Comparison of ENCODE assay signal across 15 cellular contexts in the genomic region with DNA sequence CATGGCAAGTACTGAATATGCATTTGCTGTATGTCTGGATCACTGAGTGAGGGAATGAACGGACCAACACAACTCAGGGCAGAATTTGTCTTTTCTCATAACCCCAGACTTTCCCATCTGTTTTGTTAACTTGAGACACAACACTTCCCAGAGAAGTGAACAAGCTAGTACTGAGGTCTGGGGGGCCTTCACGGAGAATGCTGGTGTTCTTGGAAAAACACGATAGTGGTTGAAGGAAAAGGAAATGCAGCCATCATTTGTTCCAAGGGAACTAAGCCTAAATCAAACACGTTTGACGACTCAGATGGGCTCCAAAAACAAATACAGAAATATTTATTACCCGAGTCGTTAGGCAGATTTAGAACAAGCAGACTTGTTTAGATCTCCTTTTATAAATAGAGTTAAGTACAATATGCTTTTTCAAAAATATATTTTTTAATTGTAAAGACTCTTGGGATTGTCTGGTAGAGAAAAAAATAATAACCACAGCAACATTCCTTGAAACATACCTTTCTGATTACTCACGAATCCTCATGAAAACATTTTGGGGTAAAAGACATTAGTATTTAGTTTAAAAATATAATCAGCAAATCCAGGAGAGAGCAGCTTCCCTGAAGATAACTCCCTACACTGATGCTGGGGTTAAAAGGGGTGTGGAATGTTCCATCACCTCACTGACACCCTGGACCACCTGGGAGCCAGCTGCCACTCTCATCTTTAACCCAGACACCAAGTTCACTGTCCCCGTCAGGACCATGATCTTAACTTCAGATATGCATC.
DNase-seq lines count a peak whose midpoint lies in the region; ATAC-seq, FAIRE-seq and TF ChIP-seq lines count a peak whose summit lies in the region.
"Had no signal": no experiment of that assay in that cellular context is flagged by ENCODE, and none has a peak within 500 bp of the region (broad histone marks: within the 10 kb centered on the region; RNA-seq: fewer than 3 reads in every experiment).

No MANE protein-coding gene starts in this region.

- H3K4me3 ChIP-seq in kidney (ENCODE audit: low read length in 2 of 2), result no peak overlapping the region
- no peak overlapping the region for H3K4me3 ChIP-seq in tibial nerve
- H3K4me3 ChIP-seq: A549, psoas muscle had no signal

- FAIRE-seq in kidney (lab: Jason Lieb, UNC), result no peak
- FAIRE-seq: A549, keratinocyte had no signal

- no peaks in the 10 kb centered on the region for H3K27me3 ChIP-seq in tibial nerve

- H3K4me1 Mint-ChIP-seq in activated CD4-positive, alpha-beta T cell treated with anti-CD3 and anti-CD28 coated beads, Interleukin-2, amount 10 ng/mL, durations not matched to agents 24 days and 14 days, result peaks cover 39% of the 10 kb centered on the region
- H3K4me1 Mint-ChIP-seq in activated CD4-positive, alpha-beta T cell treated with anti-CD3 and anti-CD28 coated beads for 36 hours, result peaks cover 20% of the 10 kb centered on the region
- peaks cover 51% of the 10 kb centered on the region for H3K4me1 Mint-ChIP-seq in activated naive CD8-positive, alpha-beta T cell treated with anti-CD3 and anti-CD28 coated beads, Interleukin-2, amount 10 ng/mL, durations not matched to agents 7 days and 5 days

- TF ChIP-seq CTCF in kidney (IDR thresholded peaks at IDR 0.05; ENCODE audit: borderline replicate concordance, extremely low read depth, insufficient read depth), result no peak
- no peak for TF ChIP-seq CTCF in tibial nerve (IDR thresholded peaks at IDR 0.05)

- no peak for TF ChIP-seq POLR2A in tibial nerve (IDR thresholded peaks at IDR 0.05)

- intact Hi-C loops in activated CD4-positive, alpha-beta T cell treated with anti-CD3 and anti-CD28 coated beads, Interleukin-2, amount 10 ng/mL, durations not matched to agents 24 days and 14 days (cut with micrococcal nuclease), result no loop called here
- intact Hi-C loops in activated CD4-positive, alpha-beta T cell treated with anti-CD3 and anti-CD28 coated beads for 36 hours (cut with DNase I, micrococcal nuclease), result no loop called here
- intact Hi-C loops in kidney (cut with DNase I), result no loop called here

- no peak for ATAC-seq in activated CD4-positive, alpha-beta T cell treated with anti-CD3 and anti-CD28 coated beads for 36 hours
- ATAC-seq in activated naive CD8-positive, alpha-beta T cell treated with anti-CD3 and anti-CD28 coated beads, Interleukin-2, amount 10 ng/mL, durations not matched to agents 7 days and 5 days (ENCODE audit: low read depth), result no peak
- no peak for ATAC-seq in HG03139 (IDR thresholded peaks at IDR 0.05; ENCODE audit: unreplicated experiment)
- ATAC-seq: A549, psoas muscle had no signal

- TF ChIP-seq EP300 in tibial nerve (IDR thresholded peaks at IDR 0.05), result no peak

- H3K4me1 ChIP-seq in kidney (ENCODE audit: control insufficient read depth in 1 of 2, insufficient read depth in 1 of 2, low read depth in 1 of 2, low read length in 2 of 2) (no peaks in the 10 kb centered on the region), tibial nerve (peaks cover 0 to 26% (median 2%) of the 10 kb centered on the region in 4 donors)
- H3K4me1 ChIP-seq: A549, psoas muscle had no signal

- no peaks in the 10 kb centered on the region for H3K9me3 ChIP-seq in kidney (ENCODE audit: control insufficient read depth in 1 of 2, low read length in 2 of 2)
- no peaks in the 10 kb centered on the region for H3K9me3 ChIP-seq in tibial nerve
- H3K9me3 ChIP-seq: A549, psoas muscle had no signal

- peak overlapping the region; percentile 71 for H3K27ac Mint-ChIP-seq in activated CD4-positive, alpha-beta T cell treated with anti-CD3 and anti-CD28 coated beads, Interleukin-2, amount 10 ng/mL, durations not matched to agents 24 days and 14 days
- H3K27ac Mint-ChIP-seq in activated CD4-positive, alpha-beta T cell treated with anti-CD3 and anti-CD28 coated beads for 36 hours, result no peak overlapping the region
- H3K27ac Mint-ChIP-seq in activated naive CD8-positive, alpha-beta T cell treated with anti-CD3 and anti-CD28 coated beads, Interleukin-2, amount 10 ng/mL, durations not matched to agents 7 days and 5 days, result peak overlapping the region; percentile 79

- H3K4me3 Mint-ChIP-seq in activated CD4-positive, alpha-beta T cell treated with anti-CD3 and anti-CD28 coated beads, Interleukin-2, amount 10 ng/mL, durations not matched to agents 24 days and 14 days, result peak overlapping the region; percentile 53
- no peak overlapping the region for H3K4me3 Mint-ChIP-seq in activated CD4-positive, alpha-beta T cell treated with anti-CD3 and anti-CD28 coated beads for 36 hours
- H3K4me3 Mint-ChIP-seq in activated naive CD8-positive, alpha-beta T cell treated with anti-CD3 and anti-CD28 coated beads, Interleukin-2, amount 10 ng/mL, durations not matched to agents 7 days and 5 days, result peak overlapping the region; percentile 63

- 47 to 48% methylated on average over 9 of the region's 9 CpGs for WGBS in tibial nerve, 2 donors

- H3K36me3 Mint-ChIP-seq in activated CD4-positive, alpha-beta T cell treated with anti-CD3 and anti-CD28 coated beads, Interleukin-2, amount 10 ng/mL, durations not matched to agents 24 days and 14 days (ENCODE audit: low read depth), result peaks cover 10% of the 10 kb centered on the region
- peaks cover 2% of the 10 kb centered on the region for H3K36me3 Mint-ChIP-seq in activated CD4-positive, alpha-beta T cell treated with anti-CD3 and anti-CD28 coated beads for 36 hours (ENCODE audit: low read depth)
- H3K36me3 Mint-ChIP-seq in activated naive CD8-positive, alpha-beta T cell treated with anti-CD3 and anti-CD28 coated beads, Interleukin-2, amount 10 ng/mL, durations not matched to agents 7 days and 5 days, result peaks cover 38% of the 10 kb centered on the region

- POLR2A ChIA-PET in activated CD4-positive, alpha-beta T cell treated with anti-CD3 and anti-CD28 coated beads for 36 hours (lab: Charles Lee), result no interaction called here
- POLR2A ChIA-PET in activated naive CD8-positive, alpha-beta T cell treated with anti-CD3 and anti-CD28 coated beads, Interleukin-2, amount 10 ng/mL, durations not matched to agents 7 days and 5 days (lab: Charles Lee), result interaction anchor here (2.2 kb wide), 1 partner anchor 52 kb away, joined by 13 read pairs; no protein-coding TSS in a partner anchor

- CTCF ChIA-PET in activated CD4-positive, alpha-beta T cell treated with anti-CD3 and anti-CD28 coated beads for 36 hours (lab: Charles Lee), result interaction anchor here (0.9 kb wide), 2 partner anchors 139 to 363 kb away, joined by 4 to 5 read pairs; no protein-coding TSS in a partner anchor

- DNase-seq in activated CD4-positive, alpha-beta T cell treated with anti-CD3 and anti-CD28 coated beads, Interleukin-2, amount 10 ng/mL, durations not matched to agents 24 days and 14 days, result peak; percentile 45
- no peak for DNase-seq in activated CD4-positive, alpha-beta T cell treated with anti-CD3 and anti-CD28 coated beads for 36 hours
- no peak for DNase-seq in activated naive CD8-positive, alpha-beta T cell treated with anti-CD3 and anti-CD28 coated beads, Interleukin-2, amount 10 ng/mL, durations not matched to agents 7 days and 5 days
- DNase-seq in kidney (no peak), tibial nerve (ENCODE audit: low spot score in 2 of 2) (no peak), NCI-H2171 (lab: John Stamatoyannopoulos, UW) (no peak)
- no peak for DNase-seq in stimulated activated CD4-positive, alpha-beta T cell treated with anti-CD3 and anti-CD28 coated beads, Interleukin-15, amount 100 ng/mL, for 24 hours
- DNase-seq: activated gamma-delta T cell, NCI-H1436, psoas muscle had no signal

- H3K27ac ChIP-seq in kidney (ENCODE audit: low read depth in 2 of 2, low read length in 2 of 2) (peak overlapping the region; percentile 45 to 55), tibial nerve (peak overlapping the region in 3 of 4 donors; percentile 8 to 67 (median 41))
- H3K27ac ChIP-seq: A549, HL-60, psoas muscle, VCaP had no signal

- H3K9me3 Mint-ChIP-seq in activated CD4-positive, alpha-beta T cell treated with anti-CD3 and anti-CD28 coated beads, Interleukin-2, amount 10 ng/mL, durations not matched to agents 24 days and 14 days, result peaks cover 14% of the 10 kb centered on the region
- H3K9me3 Mint-ChIP-seq in activated CD4-positive, alpha-beta T cell treated with anti-CD3 and anti-CD28 coated beads for 36 hours (ENCODE audit: low read depth), result peaks cover 2% of the 10 kb centered on the region
- peaks cover 13% of the 10 kb centered on the region for H3K9me3 Mint-ChIP-seq in activated naive CD8-positive, alpha-beta T cell treated with anti-CD3 and anti-CD28 coated beads, Interleukin-2, amount 10 ng/mL, durations not matched to agents 7 days and 5 days

- no peaks in the 10 kb centered on the region for H3K27me3 Mint-ChIP-seq in activated CD4-positive, alpha-beta T cell treated with anti-CD3 and anti-CD28 coated beads, Interleukin-2, amount 10 ng/mL, durations not matched to agents 24 days and 14 days
- H3K27me3 Mint-ChIP-seq in activated CD4-positive, alpha-beta T cell treated with anti-CD3 and anti-CD28 coated beads for 36 hours, result peaks cover 2% of the 10 kb centered on the region
- no peaks in the 10 kb centered on the region for H3K27me3 Mint-ChIP-seq in activated naive CD8-positive, alpha-beta T cell treated with anti-CD3 and anti-CD28 coated beads, Interleukin-2, amount 10 ng/mL, durations not matched to agents 7 days and 5 days

- H3K36me3 ChIP-seq in kidney (ENCODE audit: control insufficient read depth in 1 of 2, insufficient read depth in 2 of 2, low read length in 2 of 2) (no peaks in the 10 kb centered on the region), tibial nerve (no peaks in the 10 kb centered on the region)

- no peak overlapping the region for H3K9ac ChIP-seq in kidney (ENCODE audit: low read length in 2 of 2)
